In the genomic region with DNA sequence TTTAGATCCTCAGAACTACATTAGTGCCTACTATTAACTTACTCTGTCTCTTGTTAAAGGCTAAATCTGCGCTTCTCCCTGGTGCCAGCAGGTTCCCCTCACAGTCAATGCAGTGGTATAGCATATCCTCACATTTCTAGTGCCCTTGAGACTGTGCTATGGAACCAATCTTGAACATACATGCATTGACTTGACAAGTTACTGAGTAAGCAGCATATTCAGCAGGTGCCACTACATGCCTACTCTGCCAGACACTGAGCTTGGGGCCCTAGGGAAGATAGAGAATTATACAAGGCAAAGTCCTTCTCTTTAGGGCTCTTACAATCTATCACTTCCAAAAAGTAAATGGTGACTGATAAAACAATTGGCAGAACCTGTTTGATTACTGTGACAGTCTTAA, we compare ENCODE assay signal across 8 cellular contexts. TPM values are rescaled to one million over a fixed set of nuclear protein-coding genes. Genes with fewer than 3 reads are reported as not detected.
A peak's percentile ranks its signal among the peaks of the same experiment; 100 is the strongest.
DNase-seq lines count a peak whose midpoint lies in the region; ATAC-seq, FAIRE-seq and TF ChIP-seq lines count a peak whose summit lies in the region.

No MANE protein-coding gene starts in this region.

- peaks cover 2% of the 10 kb centered on the region for H3K9me3 Mint-ChIP-seq in astrocyte (ENCODE audit: unreplicated experiment)
- H3K9me3 Mint-ChIP-seq in naive thymus-derived CD8-positive, alpha-beta T cell, result no peaks in the 10 kb centered on the region

- H3K79me2 ChIP-seq in Loucy (ENCODE audit: insufficient read depth, low read length) (peaks cover 72% of the 10 kb centered on the region), astrocyte (ENCODE audit: insufficient read depth, low read length) (peaks cover 29% of the 10 kb centered on the region)

- POLR2A ChIA-PET in naive thymus-derived CD8-positive, alpha-beta T cell (lab: Charles Lee), result no interaction called here

- no peaks in the 10 kb centered on the region for H3K36me3 ChIP-seq in ES-I3 (ENCODE audit: insufficient read depth, low read length)
- H3K36me3 ChIP-seq in Loucy (ENCODE audit: insufficient read depth, low read length), result no peaks in the 10 kb centered on the region
- H3K36me3 ChIP-seq in astrocyte (ENCODE audit: insufficient read depth, low read length), result no peaks in the 10 kb centered on the region
- H3K36me3 ChIP-seq in thyroid gland, result no peaks in the 10 kb centered on the region

- H3K9me3 ChIP-seq in ES-I3 (ENCODE audit: control insufficient read depth, insufficient read depth, low read length), result no peaks in the 10 kb centered on the region
- no peaks in the 10 kb centered on the region for H3K9me3 ChIP-seq in Loucy (ENCODE audit: insufficient read depth, low read depth, low read length)
- H3K9me3 ChIP-seq in astrocyte (ENCODE audit: insufficient read depth, low read depth, low read length), result no peaks in the 10 kb centered on the region
- no peaks in the 10 kb centered on the region for H3K9me3 ChIP-seq in thyroid gland

- H3K9ac ChIP-seq in ES-I3 (ENCODE audit: low read depth, low read length) (peak overlapping the region; percentile 77; the same call in 1 of the 2 replicates), Loucy (ENCODE audit: low read depth, low read length, poor library complexity, severe bottlenecking) (peak overlapping the region; percentile 85), astrocyte (ENCODE audit: low read length) (no peak overlapping the region)

- peak; percentile 38 for TF ChIP-seq CTCF in Loucy (conservative IDR thresholded peaks at IDR 0.05; ENCODE audit: low read length)
- no peak for TF ChIP-seq CTCF in astrocyte (IDR thresholded peaks at IDR 0.05; ENCODE audit: insufficient read depth, low read depth, low read length)
- no peak for TF ChIP-seq CTCF in thyroid gland (IDR thresholded peaks at IDR 0.05)

- H3K4me3 Mint-ChIP-seq in astrocyte (ENCODE audit: unreplicated experiment), result peak overlapping the region; percentile 65
- H3K4me3 Mint-ChIP-seq in naive thymus-derived CD8-positive, alpha-beta T cell, result peak overlapping the region in 9 of 10 donors; percentile 24 to 94 (median 63)

- intact Hi-C loops in thyroid gland (cut with DNase I) (no loop called here), Right ventricle myocardium superior (cut with DNase I) (no loop called here)

- H3K4me1 Mint-ChIP-seq in astrocyte (ENCODE audit: low read depth, unreplicated experiment), result peaks cover 7% of the 10 kb centered on the region
- peaks cover 30 to 62% (median 48%) of the 10 kb centered on the region in 4 donors for H3K4me1 Mint-ChIP-seq in naive thymus-derived CD8-positive, alpha-beta T cell

- H3K36me3 Mint-ChIP-seq in astrocyte (ENCODE audit: low read depth, unreplicated experiment), result peaks cover 3% of the 10 kb centered on the region
- H3K36me3 Mint-ChIP-seq in naive thymus-derived CD8-positive, alpha-beta T cell, result peaks cover 0 to 6% (median 0%) of the 10 kb centered on the region in 3 donors

- H3K27me3 Mint-ChIP-seq in astrocyte (ENCODE audit: low read depth, unreplicated experiment), result peaks cover under 1% of the 10 kb centered on the region
- H3K27me3 Mint-ChIP-seq in naive thymus-derived CD8-positive, alpha-beta T cell, result no peaks in the 10 kb centered on the region

- 90 to 92% methylated on average over 1 of the region's 1 CpG for WGBS in thyroid gland, 2 donors

- H3F3A ChIP-seq in Loucy (ENCODE audit: low read depth), result no peaks in the 10 kb centered on the region

- TF ChIP-seq POLR2A in thyroid gland (IDR thresholded peaks at IDR 0.05), result no peak

- H3K27ac Mint-ChIP-seq in astrocyte (ENCODE audit: unreplicated experiment), result no peak overlapping the region
- peak overlapping the region in 5 of 10 donors; percentile 17 to 58 (median 36) for H3K27ac Mint-ChIP-seq in naive thymus-derived CD8-positive, alpha-beta T cell

- no peaks in the 10 kb centered on the region for H3K9me2 ChIP-seq in Loucy (replicated peaks; ENCODE audit: low read depth, low read length)

- DNase-seq in astrocyte (ENCODE audit: low read depth) (no peak), thyroid gland (no peak), Right ventricle myocardium superior (no peak)
- DNase-seq in naive thymus-derived CD8-positive, alpha-beta T cell, result no peak
- no peak for DNase-seq in activated CD4-positive, alpha-beta T cell treated with anti-CD3 and anti-CD28 coated beads, Interleukin-2, amount 50 U/mL, for 1 hour

- H3K4me1 ChIP-seq in ES-I3 (ENCODE audit: insufficient read depth, low read length) (no peaks in the 10 kb centered on the region), Loucy (ENCODE audit: insufficient read depth, low read length, poor library complexity, severe bottlenecking) (peaks cover 57% of the 10 kb centered on the region), astrocyte (ENCODE audit: insufficient read depth, low read length) (peaks cover 21% of the 10 kb centered on the region), thyroid gland (peaks cover 11 to 32% of the 10 kb centered on the region in 2 donors)

- peak overlapping the region; percentile 74 for H3K4me3 ChIP-seq in Loucy (ENCODE audit: low read length, poor library complexity, severe bottlenecking)
- peak overlapping the region; percentile 21 for H3K4me3 ChIP-seq in astrocyte (ENCODE audit: insufficient read depth, low read depth, low read length)
- H3K4me3 ChIP-seq in thyroid gland (replicated peaks in 1 of 3), result no peak overlapping the region

- H3K27me3 ChIP-seq in Loucy (ENCODE audit: insufficient read depth, low read length, poor library complexity, severe bottlenecking) (no peaks in the 10 kb centered on the region), astrocyte (ENCODE audit: insufficient read depth, low read length) (no peaks in the 10 kb centered on the region), thyroid gland (no peaks in the 10 kb centered on the region)

- H3K4me2 ChIP-seq in Loucy (ENCODE audit: low read depth, low read length, poor library complexity, severe bottlenecking) (peak overlapping the region; percentile 76), astrocyte (ENCODE audit: low read length) (peak overlapping the region; percentile 91)

- ATAC-seq in naive thymus-derived CD8-positive, alpha-beta T cell, result no peak
- ATAC-seq in GM18519 (IDR thresholded peaks at IDR 0.05; ENCODE audit: low FRiP score, unreplicated experiment) (no peak), Right ventricle myocardium superior (ENCODE audit: poor library complexity) (no peak)

- FAIRE-seq in astrocyte (lab: Jason Lieb, UNC), result no peak

- H3K27ac ChIP-seq in astrocyte (ENCODE audit: low read depth, low read length), result no peak overlapping the region
- no peak overlapping the region for H3K27ac ChIP-seq in thyroid gland

- peaks cover 60% of the 10 kb centered on the region for H4K20me1 ChIP-seq in Loucy (ENCODE audit: insufficient read depth, low read length, poor library complexity, severe bottlenecking)
- peaks cover 44% of the 10 kb centered on the region for H4K20me1 ChIP-seq in astrocyte (ENCODE audit: insufficient read depth, low read length)

- H2AFZ ChIP-seq in Loucy (ENCODE audit: low read length) (no peak overlapping the region), astrocyte (ENCODE audit: low read depth, low read length) (no peak overlapping the region)

RNA-seq across cellular contexts. Expression of a gene that starts 3.2 kb away (rescaled TPM):
- 3.5 and 3.7 TPM in 2 replicates for total RNA-seq in astrocyte
- 1 to 10 TPM; 5.5 to 5.6 TPM for total RNA-seq in naive thymus-derived CD8-positive, alpha-beta T cell
- 1 to 10 TPM; 1.2 to 1.6 (median 1.2) TPM for polyA plus RNA-seq in naive thymus-derived CD8-positive, alpha-beta T cell
- 1 to 10 TPM; 3.8 to 7.4 (median 6.0) TPM for total RNA-seq in thyroid gland
- 1.4 TPM for total RNA-seq in Right ventricle myocardium superior

RNA-seq across cellular contexts. Expression of a gene that starts 20.3 kb away (rescaled TPM):
- total RNA-seq in astrocyte (0.59 and 0.75 TPM in 2 replicates), thyroid gland (1 to 10 TPM; 1.5 to 5.1 (median 3.5) TPM), Right ventricle myocardium superior (0.78 TPM)
- 1 to 10 TPM; 1.5 to 1.6 TPM for total RNA-seq in naive thymus-derived CD8-positive, alpha-beta T cell
- under 1 TPM in 1 of 3 donors, not detected in 2; 0.98 TPM for polyA plus RNA-seq in naive thymus-derived CD8-positive, alpha-beta T cell

RNA-seq across cellular contexts. Expression of a gene that starts 34.6 kb away (rescaled TPM):
- total RNA-seq in astrocyte (not detected in 2 replicates), thyroid gland (not detected), Right ventricle myocardium superior (not detected)
- not detected for total RNA-seq in naive thymus-derived CD8-positive, alpha-beta T cell
- polyA plus RNA-seq in naive thymus-derived CD8-positive, alpha-beta T cell, result not detected

RNA-seq across cellular contexts. Expression of a gene that starts 53.1 kb away (rescaled TPM):
- 8.4 and 10.3 TPM in 2 replicates for total RNA-seq in astrocyte
- total RNA-seq in naive thymus-derived CD8-positive, alpha-beta T cell, result 10 to 100 TPM; 61.3 to 64.1 TPM
- 10 to 100 TPM; 26.6 to 44.9 (median 30.9) TPM for polyA plus RNA-seq in naive thymus-derived CD8-positive, alpha-beta T cell
- 10 to 100 TPM; 29.8 to 61.4 (median 32.2) TPM for total RNA-seq in thyroid gland
- total RNA-seq in Right ventricle myocardium superior, result 4.6 TPM

RNA-seq across cellular contexts. Expression of a gene that starts 53.2 kb away (rescaled TPM):
- total RNA-seq in astrocyte (12.6 and 14.1 TPM in 2 replicates), thyroid gland (10 to 100 TPM; 18.4 to 25.0 (median 22.8) TPM), Right ventricle myocardium superior (6.4 TPM)
- 10 to 100 TPM; 38.8 to 43.5 TPM for total RNA-seq in naive thymus-derived CD8-positive, alpha-beta T cell
- 10 to 100 TPM; 10.3 to 15.8 (median 11.2) TPM for polyA plus RNA-seq in naive thymus-derived CD8-positive, alpha-beta T cell

Comparison
In these comparisons a context has a peak if more than half of its experiments do, and no peak if none do; other contexts are left out.
1. H3K4me3 ChIP-seq: peak in Loucy (single experiment) and astrocyte (single experiment); none in thyroid gland (0 of 3).